In genomic region chr2:60152226-60152833, GRCh38 we compare ENCODE assay signal across 9 cellular contexts.
DNase-seq lines count a peak whose midpoint lies in the region; ATAC-seq and TF ChIP-seq lines count a peak whose summit lies in the region.
"Had no signal": no experiment of that assay in that cellular context is flagged by ENCODE, and none has a peak within 500 bp of the region (broad histone marks: within the 10 kb centered on the region; RNA-seq: fewer than 3 reads in every experiment).

No MANE protein-coding gene starts in this region.

- H3F3A ChIP-seq in SK-N-SH (replicated peaks; ENCODE audit: insufficient read depth): no peaks in the 10 kb centered on the region

- TF ChIP-seq POLR2A in spleen (IDR thresholded peaks at IDR 0.05): no peak

- no peaks in the 10 kb centered on the region for H3K9me2 ChIP-seq in SK-N-SH

- H3K9me3 ChIP-seq in SK-N-SH (peaks cover 9% of the 10 kb centered on the region; the same call in 1 of the 2 replicates), spleen (peaks cover 0 to 15% (median 13%) of the 10 kb centered on the region in 8 donors)

- H3K79me2 ChIP-seq in SK-N-SH (ENCODE audit: insufficient read depth): no peaks in the 10 kb centered on the region

- no peak overlapping the region for H2AFZ ChIP-seq in SK-N-SH (ENCODE audit: low read depth)

- H3K4me1 ChIP-seq in SK-N-SH (ENCODE audit: control insufficient read depth in 1 of 2, insufficient read depth in 2 of 2, low read depth in 1 of 2, low read length in 1 of 2) (no peaks in the 10 kb centered on the region), spleen (peaks cover 0 to 10% (median 0%) of the 10 kb centered on the region in 6 donors)

- POLR2A ChIA-PET in SK-N-SH (lab: Yijun Ruan, JAX): no interaction called here

- peak overlapping the region in 1 of 2 experiments; percentile 7; a peak in 1 of 4 replicates for H3K4me3 ChIP-seq in SK-N-SH (ENCODE audit: low read depth in 2 of 2, low read length in 1 of 2)
- no peak overlapping the region for H3K4me3 ChIP-seq in fibroblast of mammary gland (ENCODE audit: control insufficient read depth, low read depth, low read length)
- no peak overlapping the region for H3K4me3 ChIP-seq in spleen

- H3K4me2 ChIP-seq in SK-N-SH: no peak overlapping the region

- H3K9ac ChIP-seq in SK-N-SH: no peak overlapping the region

- no peak for ATAC-seq in SK-N-SH treated with all-trans-retinoic acid at 6 μM for 48 hours
- ATAC-seq: left cardiac atrium had no signal

- DNase-seq in SK-N-SH (no peak), NCI-H1048 (lab: John Stamatoyannopoulos, UW) (peak; percentile 33), fibroblast of mammary gland (ENCODE audit: low read depth) (peak; percentile 23), spleen (no peak), NCI-H187 (lab: John Stamatoyannopoulos, UW) (no peak), middle frontal gyrus (ENCODE audit: extremely low spot score, low spot score) (no peak), NCI-H1436 treated with DMSO at 0.1 percent for 48 hours (lab: John Stamatoyannopoulos, UW) (no peak)
- DNase-seq: left cardiac atrium had no signal

- TF ChIP-seq CTCF in SK-N-SH (IDR thresholded peaks at IDR 0.05) (peak; percentile 65), fibroblast of mammary gland (conservative IDR thresholded peaks at IDR 0.05; ENCODE audit: control insufficient read depth, insufficient read depth, low read depth, low read length) (peak; percentile 73), spleen (IDR thresholded peaks at IDR 0.05 in 8 of 11, conservative IDR thresholded peaks at IDR 0.05 in 3 of 11) (peak; percentile 33 to 80 (median 67))

- TF ChIP-seq EP300 in SK-N-SH (IDR thresholded peaks at IDR 0.05; ENCODE audit: borderline replicate concordance in 1 of 2, low read depth in 1 of 2, low read length in 1 of 2): no peak

- H4K20me1 ChIP-seq in SK-N-SH (ENCODE audit: insufficient read depth): no peaks in the 10 kb centered on the region

- 22% methylated on average over 4 of the region's 4 CpGs for WGBS in SK-N-SH (ENCODE audit: low lambda C conversion rate)
- WGBS in spleen, 5 donors: 68 to 81% (median 76%) methylated on average over 4 of the region's 4 CpGs

- H3K36me3 ChIP-seq in SK-N-SH (replicated peaks in 1 of 2; ENCODE audit: control insufficient read depth in 1 of 2, insufficient read depth in 2 of 2, low read length in 1 of 2) (no peaks in the 10 kb centered on the region), spleen (no peaks in the 10 kb centered on the region)

- no peak overlapping the region for H3K27ac ChIP-seq in SK-N-SH (ENCODE audit: low read depth in 2 of 2, low read length in 1 of 2)
- H3K27ac ChIP-seq in spleen: no peak overlapping the region

- CTCF ChIA-PET in SK-N-SH (lab: Yijun Ruan, JAX): no interaction called here

- no peaks in the 10 kb centered on the region for H3K27me3 ChIP-seq in SK-N-SH (ENCODE audit: insufficient read depth)
- H3K27me3 ChIP-seq in spleen (replicated peaks in 1 of 7): no peaks in the 10 kb centered on the region

- intact Hi-C loops in spleen (cut with DNase I; ENCODE audit: low total_unique reads): no loop called here

- peak; percentile 55 for TF ChIP-seq RAD21 in SK-N-SH (IDR thresholded peaks at IDR 0.05; ENCODE audit: low read length)

TF ChIP-seq in SK-N-SH, 30 proteins besides CTCF, POLR2A, EP300 and RAD21:
- TF ChIP-seq MEF2A (IDR thresholded peaks at IDR 0.05; ENCODE audit: borderline replicate concordance, low read depth): no peak
- TF ChIP-seq EZH2phosphoT487 (IDR thresholded peaks at IDR 0.05; ENCODE audit: borderline replicate concordance, low read depth): no peak
- no peak for TF ChIP-seq TAF1 (IDR thresholded peaks at IDR 0.05; ENCODE audit: borderline replicate concordance, low read depth, low read length)
- no peak for TF ChIP-seq TEAD4 (IDR thresholded peaks at IDR 0.05; ENCODE audit: borderline replicate concordance, insufficient read depth)
- TF ChIP-seq ELF1 (IDR thresholded peaks at IDR 0.05): no peak
- no peak for TF ChIP-seq SIN3A (IDR thresholded peaks at IDR 0.05; ENCODE audit: borderline replicate concordance, low read depth, low read length)

TF ChIP-seq in SK-N-SH treated with all-trans-retinoic acid at 6 μM for 48 hours, 23 proteins besides CTCF, POLR2A, EP300 and RAD21:
- TF ChIP-seq, protein P1, sequence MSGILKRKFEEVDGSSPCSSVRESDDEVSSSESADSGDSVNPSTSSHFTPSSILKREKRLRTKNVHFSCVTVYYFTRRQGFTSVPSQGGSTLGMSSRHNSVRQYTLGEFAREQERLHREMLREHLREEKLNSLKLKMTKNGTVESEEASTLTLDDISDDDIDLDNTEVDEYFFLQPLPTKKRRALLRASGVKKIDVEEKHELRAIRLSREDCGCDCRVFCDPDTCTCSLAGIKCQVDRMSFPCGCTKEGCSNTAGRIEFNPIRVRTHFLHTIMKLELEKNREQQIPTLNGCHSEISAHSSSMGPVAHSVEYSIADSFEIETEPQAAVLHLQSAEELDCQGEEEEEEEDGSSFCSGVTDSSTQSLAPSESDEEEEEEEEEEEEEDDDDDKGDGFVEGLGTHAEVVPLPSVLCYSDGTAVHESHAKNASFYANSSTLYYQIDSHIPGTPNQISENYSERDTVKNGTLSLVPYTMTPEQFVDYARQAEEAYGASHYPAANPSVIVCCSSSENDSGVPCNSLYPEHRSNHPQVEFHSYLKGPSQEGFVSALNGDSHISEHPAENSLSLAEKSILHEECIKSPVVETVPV (CRISPR knock-in tag; IDR thresholded peaks at IDR 0.05): no peak
- TF ChIP-seq SNAI2 (CRISPR knock-in tag; IDR thresholded peaks at IDR 0.05) (no peak), OSR1 (CRISPR knock-in tag; IDR thresholded peaks at IDR 0.05) (no peak), TOX (CRISPR knock-in tag; IDR thresholded peaks at IDR 0.05; ENCODE audit: borderline replicate concordance) (no peak), ESRRG (CRISPR knock-in tag; IDR thresholded peaks at IDR 0.05) (no peak)

Comparison
In these comparisons a context has a peak if more than half of its experiments do, and no peak if none do; other contexts are left out.
1. DNase-seq: peak in NCI-H1048 (single experiment) and fibroblast of mammary gland (single experiment); none in SK-N-SH (single experiment), spleen (single experiment), NCI-H187 (0 of 2), middle frontal gyrus (single experiment) and NCI-H1436 treated with DMSO at 0.1 percent for 48 hours (single experiment).
2. Peak in every context shown above with its lines, with median percentiles within 50 percentile points of each other: CTCF ChIP-seq.